8 cellular contexts compared by ENCODE assay signal in the genomic region with DNA sequence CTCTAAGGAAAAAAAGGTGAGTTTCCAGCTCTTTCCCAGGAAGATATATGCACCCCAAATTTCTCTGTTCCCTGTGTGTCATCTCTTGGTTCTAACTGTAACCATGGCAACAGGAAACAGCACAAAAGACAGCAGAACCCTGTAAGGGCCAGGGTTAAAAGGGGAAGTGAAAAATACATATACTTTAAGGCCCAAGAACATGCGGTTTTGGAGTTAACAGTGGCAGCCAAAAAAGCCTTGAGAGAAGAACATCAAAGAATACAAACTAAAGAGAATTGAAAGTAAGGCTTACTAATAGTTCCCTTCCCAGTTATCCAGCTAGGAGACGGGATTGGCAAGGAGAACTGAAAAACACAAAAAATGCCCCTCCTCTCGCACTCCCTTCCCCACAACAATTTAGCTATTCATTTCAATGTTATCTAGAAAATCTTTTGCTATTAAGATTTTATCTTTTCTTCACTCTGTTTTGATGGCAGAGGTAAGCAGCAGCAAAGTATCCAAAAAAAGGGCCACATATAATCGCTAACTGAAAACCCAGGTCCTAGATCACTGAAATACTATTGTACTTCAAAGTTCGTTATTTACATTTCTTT. TPM values are rescaled to one million over a fixed set of nuclear protein-coding genes. Genes with fewer than 3 reads are reported as not detected.
A peak's percentile ranks its signal among the peaks of the same experiment; 100 is the strongest.
DNase-seq lines count a peak whose midpoint lies in the region; ATAC-seq and TF ChIP-seq lines count a peak whose summit lies in the region.

No MANE protein-coding gene starts in this region.

- ATAC-seq in GM19467 (IDR thresholded peaks at IDR 0.05; ENCODE audit: unreplicated experiment) (peak; percentile 54), HG03575 (IDR thresholded peaks at IDR 0.05; ENCODE audit: extremely low read depth, insufficient number of reproducible peaks, low FRiP score, unreplicated experiment) (peak; percentile 63), left lobe of liver (no peak)

- H3K27ac ChIP-seq in smooth muscle cell (ENCODE audit: low read depth), result peak overlapping the region; percentile 91

- H3K9ac ChIP-seq in smooth muscle cell (ENCODE audit: low read depth), result peak overlapping the region; percentile 95

- peak overlapping the region; percentile 93 for H3K4me2 ChIP-seq in smooth muscle cell

- H3K4me3 ChIP-seq in WI38 (ENCODE audit: low read depth, low read length) (peak overlapping the region; percentile 78), smooth muscle cell (peak overlapping the region; percentile 64)

- no peak for TF ChIP-seq CTCF in WI38 (IDR thresholded peaks at IDR 0.05; ENCODE audit: low read depth, low read length)
- TF ChIP-seq CTCF in smooth muscle cell (IDR thresholded peaks at IDR 0.05; ENCODE audit: borderline replicate concordance, insufficient read depth, poor library complexity, severe bottlenecking), result no peak

- no peaks in the 10 kb centered on the region for H3K27me3 ChIP-seq in smooth muscle cell (ENCODE audit: low read depth)

- H4K20me1 ChIP-seq in smooth muscle cell (ENCODE audit: low read depth), result peaks cover 55% of the 10 kb centered on the region

- no peaks in the 10 kb centered on the region for H3F3A ChIP-seq in smooth muscle cell (ENCODE audit: low read depth)

- H3K79me2 ChIP-seq in smooth muscle cell (ENCODE audit: low read depth), result peaks cover 59% of the 10 kb centered on the region

- H2AFZ ChIP-seq in smooth muscle cell (ENCODE audit: low read depth), result no peak overlapping the region

- no peaks in the 10 kb centered on the region for H3K9me3 ChIP-seq in smooth muscle cell (replicated peaks; ENCODE audit: low read depth)

- peaks cover 16% of the 10 kb centered on the region for H3K4me1 ChIP-seq in smooth muscle cell (ENCODE audit: low read depth)

- H3K36me3 ChIP-seq in smooth muscle cell (ENCODE audit: low read depth), result no peaks in the 10 kb centered on the region

- 58% methylated on average over 5 of the region's 5 CpGs for WGBS in smooth muscle cell (ENCODE audit: low lambda C conversion rate)

- DNase-seq in GDM1 (lab: John Stamatoyannopoulos, UW) (peak; percentile 69), globus pallidus (ENCODE audit: low spot score) (peak; percentile 68), smooth muscle cell (lab: John Stamatoyannopoulos, UW; ENCODE audit: unreplicated experiment) (no peak), left lobe of liver (ENCODE audit: low spot score) (no peak), DMS79 treated with DMSO at 0.1 percent for 48 hours (lab: John Stamatoyannopoulos, UW) (no peak)

RNA-seq across cellular contexts. Expression of a gene that starts 1.5 kb away (rescaled TPM):
- total RNA-seq in smooth muscle cell (36.5 and 55.0 TPM in 2 replicates), left lobe of liver (31.3 TPM)
- 54.9 and 69.8 TPM in 2 replicates for polyA plus RNA-seq in smooth muscle cell

RNA-seq across cellular contexts. Expression of a gene that starts 31.4 kb away (rescaled TPM):
- total RNA-seq in smooth muscle cell (116 and 126 TPM in 2 replicates), left lobe of liver (54.5 TPM)
- 98.9 and 111 TPM in 2 replicates for polyA plus RNA-seq in smooth muscle cell

Comparison
In these comparisons a context has a peak if more than half of its experiments do, and no peak if none do; other contexts are left out.
1. DNase-seq: peak in GDM1 (single experiment) and globus pallidus (single experiment); none in smooth muscle cell (single experiment), left lobe of liver (single experiment) and DMS79 treated with DMSO at 0.1 percent for 48 hours (single experiment).